Comparison of ENCODE assay signal across 8 cellular contexts in the genomic region with DNA sequence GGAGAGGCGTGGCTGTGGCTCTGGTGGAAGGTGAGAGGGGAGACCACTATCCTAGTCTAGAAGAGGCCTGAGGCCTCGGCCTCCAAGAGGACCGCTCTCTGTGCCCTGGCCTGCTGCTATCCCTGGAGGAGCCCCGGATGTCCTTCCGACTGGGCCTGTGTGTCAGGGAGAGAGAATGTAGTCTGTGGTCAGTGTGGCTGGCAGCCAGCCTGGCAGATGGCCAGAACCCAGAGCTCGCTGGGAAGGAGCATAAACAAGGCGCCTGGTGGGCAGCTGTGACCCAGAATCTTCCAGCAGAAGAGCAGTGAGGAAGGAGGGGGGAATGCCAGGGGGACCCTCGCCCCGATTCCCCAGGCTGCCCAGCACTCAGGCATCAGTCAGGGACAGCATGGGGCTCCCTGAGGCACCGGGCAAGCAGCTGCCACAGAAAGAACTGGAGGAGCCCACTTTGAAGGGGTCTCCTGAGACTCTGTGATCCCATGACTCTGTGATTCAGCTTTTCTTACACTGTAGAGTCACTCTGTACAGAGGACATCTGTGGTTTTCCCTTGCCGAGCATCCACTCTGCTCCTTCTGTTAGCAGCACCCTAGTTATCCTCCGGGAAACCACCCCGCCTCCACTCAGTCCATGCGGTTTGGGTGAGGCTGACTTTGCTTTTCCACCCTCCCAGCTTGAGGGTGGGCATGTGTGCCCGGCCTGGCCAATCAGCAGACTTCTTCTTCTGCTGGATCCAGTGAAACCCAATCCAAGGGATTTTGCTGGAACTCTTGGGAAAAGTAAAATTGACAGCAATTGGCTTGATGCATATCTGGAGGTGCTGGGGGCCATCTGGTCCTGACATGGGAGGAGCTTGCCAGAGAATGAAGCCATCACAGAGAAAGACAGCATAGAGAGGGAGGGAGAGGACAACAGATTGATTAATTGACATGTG. TPM values are rescaled to one million over a fixed set of nuclear protein-coding genes. Genes with fewer than 3 reads are reported as not detected.
DNase-seq lines count a peak whose midpoint lies in the region; TF ChIP-seq lines count a peak whose summit lies in the region.

No MANE protein-coding gene starts in this region.

- H3K4me1 ChIP-seq in muscle layer of duodenum (ENCODE audit: control insufficient read depth in 1 of 2, insufficient read depth in 2 of 2, low read length in 2 of 2) (peaks cover 4 to 12% of the 10 kb centered on the region in 2 donors), urinary bladder (ENCODE audit: insufficient read depth) (no peaks in the 10 kb centered on the region)

- peaks cover 0 to 9% of the 10 kb centered on the region in 2 donors for H3K36me3 ChIP-seq in muscle layer of duodenum (ENCODE audit: control insufficient read depth in 1 of 2, insufficient read depth in 2 of 2, low read length in 2 of 2)
- no peaks in the 10 kb centered on the region for H3K36me3 ChIP-seq in urinary bladder (ENCODE audit: insufficient read depth)

- peak overlapping the region; percentile 90 for H3K27ac ChIP-seq in muscle layer of duodenum (ENCODE audit: low read length)
- H3K27ac ChIP-seq in urinary bladder (ENCODE audit: low read depth) = peak overlapping the region; percentile 81

- H3K27me3 ChIP-seq in muscle layer of duodenum (ENCODE audit: low read depth, low read length) = no peaks in the 10 kb centered on the region

- DNase-seq in AG10803 (ENCODE audit: low read depth) = peak; percentile 99
- DNase-seq in HT1080 (ENCODE audit: low read depth) = peak; percentile 100
- peak; percentile 88 for DNase-seq in T1000 (lab: John Stamatoyannopoulos, UW)
- DNase-seq in fibroblast of pulmonary artery (ENCODE audit: low read depth) = peak; percentile 98
- DNase-seq in activated CD8-positive, alpha-beta memory T cell treated with anti-CD3 and anti-CD28 coated beads, Interleukin-2, amount 50 U/mL, for 4 hours = no peak
- DNase-seq in activated CD4-positive, CD25-positive, alpha-beta regulatory T cell (lab: John Stamatoyannopoulos, UW) = no peak

- TF ChIP-seq CTCF in AG10803 (conservative IDR thresholded peaks at IDR 0.05; ENCODE audit: low read length) = no peak
- TF ChIP-seq CTCF in fibroblast of pulmonary artery (IDR thresholded peaks at IDR 0.05; ENCODE audit: low read length, missing control alignments) = no peak

- WGBS in urinary bladder = 16% methylated on average over 15 of the region's 15 CpGs

- no peaks in the 10 kb centered on the region for H3K9me3 ChIP-seq in muscle layer of duodenum (ENCODE audit: control insufficient read depth in 1 of 2, low read length in 2 of 2)

- H3K4me3 ChIP-seq in AG10803 (ENCODE audit: low read length) = peak overlapping the region; percentile 49
- H3K4me3 ChIP-seq in fibroblast of pulmonary artery (replicated peaks; ENCODE audit: low read depth, low read length) = peak overlapping the region; percentile 13
- peak overlapping the region in 1 of 2 donors; percentile 15 for H3K4me3 ChIP-seq in muscle layer of duodenum (ENCODE audit: low read depth in 1 of 2, low read length in 2 of 2)
- H3K4me3 ChIP-seq in urinary bladder (ENCODE audit: low read depth, low read length) = no peak overlapping the region

RNA-seq across cellular contexts. Expression of a gene that starts 46.2 kb away (rescaled TPM):
- total RNA-seq in HT1080 (2014; rRNA removed; shearing (Covaris generic)) = 10.2 and 12.6 TPM in 2 replicates
- 11.2 and 12.3 TPM in 2 replicates for polyA plus RNA-seq in HT1080 (2015; cell fraction: cytosol; rRNA removed)
- 18.0 and 21.4 TPM in 2 replicates for polyA plus RNA-seq in HT1080 (2015; cell fraction: nucleus; rRNA removed)
- total RNA-seq in urinary bladder = 50.4 TPM
- polyA plus RNA-seq in urinary bladder = 12.5 TPM

Comparison
In these comparisons a context has a peak if more than half of its experiments do, and no peak if none do; other contexts are left out.
1. DNase-seq: peak in AG10803 (single experiment), HT1080 (single experiment), T1000 (single experiment) and fibroblast of pulmonary artery (single experiment); none in activated CD8-positive, alpha-beta memory T cell treated with anti-CD3 and anti-CD28 coated beads, Interleukin-2, amount 50 U/mL, for 4 hours (single experiment) and activated CD4-positive, CD25-positive, alpha-beta regulatory T cell (0 of 4).